Comparison of ENCODE assay signal across 16 cellular contexts in genomic region chr7:84970683-84971082, GRCh38.
A peak's percentile ranks its signal among the peaks of the same experiment; 100 is the strongest.
DNase-seq lines count a peak whose midpoint lies in the region; ATAC-seq and TF ChIP-seq lines count a peak whose summit lies in the region.
"Had no signal": no experiment of that assay in that cellular context is flagged by ENCODE, and none has a peak within 500 bp of the region (broad histone marks: within the 10 kb centered on the region; RNA-seq: fewer than 3 reads in every experiment).

No MANE protein-coding gene starts in this region.

- no peak for TF ChIP-seq CTCF in SK-N-SH (IDR thresholded peaks at IDR 0.05)
- TF ChIP-seq CTCF in fibroblast of pulmonary artery (IDR thresholded peaks at IDR 0.05; ENCODE audit: low read length, missing control alignments) = no peak
- no peak for TF ChIP-seq CTCF in endodermal cell (conservative IDR thresholded peaks at IDR 0.05)
- no peak for TF ChIP-seq CTCF in hepatocyte (IDR thresholded peaks at IDR 0.05; ENCODE audit: poor library complexity)

- peaks cover 12% of the 10 kb centered on the region for H3K9me3 Mint-ChIP-seq in endodermal cell

- TF ChIP-seq EP300 in SK-N-SH (IDR thresholded peaks at IDR 0.05; ENCODE audit: borderline replicate concordance in 1 of 2, low read depth in 1 of 2, low read length in 1 of 2) = no peak

- H3K4me3 Mint-ChIP-seq in endodermal cell = no peak overlapping the region
- H3K4me3 Mint-ChIP-seq: CD14-positive monocyte; CD4-positive, alpha-beta memory T cell; H9 had no signal

- no peaks in the 10 kb centered on the region for H4K20me1 ChIP-seq in SK-N-SH (ENCODE audit: insufficient read depth)
- H4K20me1 ChIP-seq in hepatocyte (ENCODE audit: insufficient read depth, poor library complexity, severe bottlenecking) = no peaks in the 10 kb centered on the region
- H4K20me1 ChIP-seq: BLaER1 had no signal

- POLR2A ChIA-PET in SK-N-SH (lab: Yijun Ruan, JAX) = no interaction called here

- CTCF ChIA-PET in SK-N-SH (lab: Yijun Ruan, JAX) = no interaction called here

- H3K27ac Mint-ChIP-seq in endodermal cell = no peak overlapping the region
- H3K27ac Mint-ChIP-seq: CD4-positive, alpha-beta memory T cell; H9 had no signal

- no peak overlapping the region for H3K4me3 ChIP-seq in SK-N-SH (ENCODE audit: low read depth in 2 of 2, low read length in 1 of 2)
- no peak overlapping the region for H3K4me3 ChIP-seq in fibroblast of pulmonary artery (replicated peaks; ENCODE audit: low read depth, low read length)
- H3K4me3 ChIP-seq in endodermal cell (ENCODE audit: low read length) = no peak overlapping the region
- H3K4me3 ChIP-seq in hepatocyte = no peak overlapping the region
- H3K4me3 ChIP-seq: A549, BLaER1 had no signal

- H3K4me1 ChIP-seq in SK-N-SH (ENCODE audit: control insufficient read depth in 1 of 2, insufficient read depth in 2 of 2, low read depth in 1 of 2, low read length in 1 of 2) = peaks cover 0 to 2% of the 10 kb centered on the region in 2 experiments; a peak in 2 of 4 replicates
- no peaks in the 10 kb centered on the region for H3K4me1 ChIP-seq in endodermal cell (ENCODE audit: control insufficient read depth, insufficient read depth, low read length)
- H3K4me1 ChIP-seq in hepatocyte (ENCODE audit: insufficient read depth) = no peaks in the 10 kb centered on the region
- H3K4me1 ChIP-seq: A549, BLaER1 had no signal

- H3K27me3 ChIP-seq in SK-N-SH (ENCODE audit: insufficient read depth) (no peaks in the 10 kb centered on the region), endodermal cell (ENCODE audit: control insufficient read depth, insufficient read depth, low read length, poor library complexity, severe bottlenecking) (no peaks in the 10 kb centered on the region), hepatocyte (no peaks in the 10 kb centered on the region)
- H3K27me3 ChIP-seq: BLaER1 had no signal

- intact Hi-C loops in left ventricle myocardium superior (cut with micrococcal nuclease) = no loop called here

- H3K79me2 ChIP-seq in SK-N-SH (ENCODE audit: insufficient read depth) = no peaks in the 10 kb centered on the region
- no peaks in the 10 kb centered on the region for H3K79me2 ChIP-seq in hepatocyte

- peaks cover 7% of the 10 kb centered on the region for H3K36me3 Mint-ChIP-seq in endodermal cell (ENCODE audit: low read depth)
- H3K36me3 Mint-ChIP-seq: CD14-positive monocyte; CD4-positive, alpha-beta memory T cell had no signal

- no peaks in the 10 kb centered on the region for H3F3A ChIP-seq in SK-N-SH (replicated peaks; ENCODE audit: insufficient read depth)

- H3K27me3 Mint-ChIP-seq in endodermal cell (ENCODE audit: insufficient read depth) = no peaks in the 10 kb centered on the region
- H3K27me3 Mint-ChIP-seq: CD4-positive, alpha-beta memory T cell had no signal

- H3K9me2 ChIP-seq in SK-N-SH (no peaks in the 10 kb centered on the region; the same call in 1 of the 2 replicates), hepatocyte (replicated peaks; ENCODE audit: insufficient read depth) (no peaks in the 10 kb centered on the region)

- 0 out of 2 replicates have a peak overlapping the region, but pooled peaks have one; percentile 4 for H2AFZ ChIP-seq in SK-N-SH (ENCODE audit: low read depth)
- H2AFZ ChIP-seq in hepatocyte = no peak overlapping the region

- no peak for TF ChIP-seq RAD21 in SK-N-SH (IDR thresholded peaks at IDR 0.05; ENCODE audit: low read length)

- H3K4me1 Mint-ChIP-seq in endodermal cell = peaks cover 6% of the 10 kb centered on the region
- H3K4me1 Mint-ChIP-seq: CD14-positive monocyte; CD4-positive, alpha-beta memory T cell; H9 had no signal

- no peaks in the 10 kb centered on the region for H3K36me3 ChIP-seq in SK-N-SH (replicated peaks in 1 of 2; ENCODE audit: control insufficient read depth in 1 of 2, insufficient read depth in 2 of 2, low read length in 1 of 2)
- no peaks in the 10 kb centered on the region for H3K36me3 ChIP-seq in endodermal cell (ENCODE audit: control insufficient read depth, insufficient read depth, low read length)
- no peaks in the 10 kb centered on the region for H3K36me3 ChIP-seq in hepatocyte (replicated peaks; ENCODE audit: insufficient read depth, low read depth)
- H3K36me3 ChIP-seq: BLaER1 had no signal

- peaks cover 5% of the 10 kb centered on the region for H3K9me3 ChIP-seq in SK-N-SH
- H3K9me3 ChIP-seq in endodermal cell (ENCODE audit: control insufficient read depth, low read length) = peaks cover 22% of the 10 kb centered on the region
- no peaks in the 10 kb centered on the region for H3K9me3 ChIP-seq in hepatocyte (ENCODE audit: low read depth)
- H3K9me3 ChIP-seq: A549, BLaER1 had no signal

- no peak overlapping the region for H3K27ac ChIP-seq in SK-N-SH (ENCODE audit: low read depth in 2 of 2, low read length in 1 of 2)
- H3K27ac ChIP-seq in endodermal cell (ENCODE audit: low read depth, low read length) = no peak overlapping the region
- no peak overlapping the region for H3K27ac ChIP-seq in hepatocyte
- H3K27ac ChIP-seq: 22Rv1, A549, BLaER1 had no signal

- ATAC-seq in SK-N-SH treated with all-trans-retinoic acid at 6 μM for 48 hours (no peak), left ventricle myocardium superior (no peak)
- ATAC-seq: A549 had no signal

- H3K4me2 ChIP-seq in SK-N-SH (no peak overlapping the region), hepatocyte (no peak overlapping the region)
- H3K4me2 ChIP-seq: A549, BLaER1 had no signal

- DNase-seq in SK-N-SH (no peak), fibroblast of pulmonary artery (ENCODE audit: low read depth) (peak; percentile 49), pulmonary artery endothelial cell (ENCODE audit: low read depth, low spot score) (peak; percentile 7), left ventricle myocardium superior (no peak), endodermal cell (no peak), hepatocyte (ENCODE audit: low spot score) (no peak)
- DNase-seq: CD4-positive, alpha-beta memory T cell; DMS153; DMS79; GDM1; H9 had no signal

- H3K9ac ChIP-seq in SK-N-SH = no peak overlapping the region
- H3K9ac ChIP-seq in endodermal cell (ENCODE audit: extremely low read depth, low read length, poor library complexity, severe bottlenecking) = no peak overlapping the region
- H3K9ac ChIP-seq: BLaER1 had no signal

TF ChIP-seq in SK-N-SH, 30 proteins besides CTCF, POLR2A, EP300 and RAD21:
- TF ChIP-seq POLR2AphosphoS5 (IDR thresholded peaks at IDR 0.05; ENCODE audit: low read depth, low read length) (no peak), RFX5 (IDR thresholded peaks at IDR 0.05; ENCODE audit: low read length) (no peak), JUND (IDR thresholded peaks at IDR 0.05) (no peak), YY1 (IDR thresholded peaks at IDR 0.05; ENCODE audit: low read depth) (no peak), MEF2A (IDR thresholded peaks at IDR 0.05; ENCODE audit: borderline replicate concordance, low read depth) (no peak), TCF12 (IDR thresholded peaks at IDR 0.05) (no peak)

TF ChIP-seq in SK-N-SH treated with all-trans-retinoic acid at 6 μM for 48 hours, 23 proteins besides CTCF, POLR2A, EP300 and RAD21:
- no peak for TF ChIP-seq ESRRG (CRISPR knock-in tag; IDR thresholded peaks at IDR 0.05)

Comparison
In these comparisons a context has a peak if more than half of its experiments do, and no peak if none do; other contexts are left out.
1. DNase-seq: peak in fibroblast of pulmonary artery (single experiment) and pulmonary artery endothelial cell (single experiment); none in SK-N-SH (single experiment), left ventricle myocardium superior (single experiment), endodermal cell (single experiment) and hepatocyte (single experiment).